Comparison of ENCODE assay signal across 8 cellular contexts in the genomic region with DNA sequence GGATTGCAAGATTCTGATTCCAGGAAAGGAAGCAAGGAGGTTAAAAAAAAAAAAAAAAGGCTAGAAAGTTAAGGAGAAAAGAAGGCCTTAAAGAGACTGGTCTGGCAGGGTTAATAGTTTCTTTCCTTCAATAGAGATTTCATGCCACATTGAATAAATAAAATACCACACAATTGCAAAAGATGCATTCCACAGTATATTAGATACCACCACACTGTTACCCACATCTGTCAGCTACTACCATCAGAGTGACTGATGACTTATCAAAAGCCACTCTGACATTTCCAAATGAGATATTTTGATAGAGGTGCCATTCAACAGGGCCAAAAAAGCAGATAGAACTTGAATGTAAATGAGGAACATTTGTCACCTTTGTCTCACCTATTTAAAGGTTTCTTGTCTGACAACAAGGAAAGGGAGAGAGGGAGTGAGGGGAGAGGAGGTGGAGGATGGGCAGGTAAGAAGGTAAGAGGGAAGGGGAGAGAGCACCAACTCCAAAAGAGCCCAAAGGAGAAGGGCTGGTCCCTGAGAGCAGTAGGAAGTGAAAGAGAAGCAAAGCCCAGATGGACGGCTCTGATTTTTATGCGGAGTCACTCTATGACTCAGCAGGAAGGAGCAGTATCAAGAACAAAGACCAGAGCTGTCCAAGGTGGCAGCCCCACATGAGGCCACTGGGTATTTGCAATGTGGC. TPM values are rescaled to one million over a fixed set of nuclear protein-coding genes. Genes with fewer than 3 reads are reported as not detected.
DNase-seq lines count a peak whose midpoint lies in the region; ATAC-seq and TF ChIP-seq lines count a peak whose summit lies in the region.

No MANE protein-coding gene starts in this region.

- intact Hi-C loops in PC-3 (cut with micrococcal nuclease): loop anchor here (1.0 to 2.0 kb wide), 2 partner anchors 80 to 190 kb away; no protein-coding TSS in a partner anchor
- intact Hi-C loops in psoas muscle (cut with DNase I): no loop called here
- intact Hi-C loops in esophagus muscularis mucosa (cut with DNase I): no loop called here

- TF ChIP-seq CTCF in PC-3 (conservative IDR thresholded peaks at IDR 0.05; ENCODE audit: low read depth, low read length): no peak
- no peak for TF ChIP-seq CTCF in psoas muscle (IDR thresholded peaks at IDR 0.05)
- no peak for TF ChIP-seq CTCF in osteocyte (IDR thresholded peaks at IDR 0.05)
- TF ChIP-seq CTCF in esophagus muscularis mucosa (IDR thresholded peaks at IDR 0.05): no peak

- 7 to 16% (median 13%) methylated on average over 2 of the region's 2 CpGs for WGBS in psoas muscle, 3 donors
- 47% methylated on average over 2 of the region's 2 CpGs for WGBS in esophagus muscularis mucosa

- H3K79me2 ChIP-seq in PC-3 (ENCODE audit: low read length): no peaks in the 10 kb centered on the region

- POLR2A ChIA-PET in PC-3 (lab: Charles Lee; ENCODE audit: unreplicated experiment): no interaction called here

- peak overlapping the region; percentile 4; the same call in 1 of the 2 replicates for H3K9ac ChIP-seq in PC-3 (ENCODE audit: low read length)

- no peak overlapping the region for H3K4me3 Mint-ChIP-seq in osteocyte (ENCODE audit: unreplicated experiment)

- H3F3A ChIP-seq in PC-3 (ENCODE audit: low read length, unreplicated experiment): no peaks in the 10 kb centered on the region

- peaks cover 3% of the 10 kb centered on the region for H3K4me1 Mint-ChIP-seq in osteocyte (ENCODE audit: unreplicated experiment)

- TF ChIP-seq POLR2A in esophagus muscularis mucosa (IDR thresholded peaks at IDR 0.05; ENCODE audit: low read depth): no peak

- H3K27me3 Mint-ChIP-seq in osteocyte (ENCODE audit: unreplicated experiment): peaks cover 40% of the 10 kb centered on the region

- H3K36me3 Mint-ChIP-seq in osteocyte (ENCODE audit: unreplicated experiment): no peaks in the 10 kb centered on the region

- H3K9me3 ChIP-seq in PC-3 (ENCODE audit: low read length) (no peaks in the 10 kb centered on the region), psoas muscle (no peaks in the 10 kb centered on the region), esophagus muscularis mucosa (no peaks in the 10 kb centered on the region)

- CTCF ChIA-PET in PC-3 (lab: Charles Lee): no interaction called here

- BruUV-seq in PC-3 (replicated peaks; lab: Mats Ljungman, UMichigan): no TSS peak

- H3K36me3 ChIP-seq in PC-3 (ENCODE audit: low read depth, low read length): no peaks in the 10 kb centered on the region
- no peaks in the 10 kb centered on the region for H3K36me3 ChIP-seq in psoas muscle (ENCODE audit: insufficient read depth in 1 of 2, low read depth in 1 of 2)
- H3K36me3 ChIP-seq in esophagus muscularis mucosa: no peaks in the 10 kb centered on the region

- DNase-seq in CD1c-positive myeloid dendritic cell (ENCODE audit: extremely low spot score): peak; percentile 60
- DNase-seq in GM19238 (ENCODE audit: insufficient read length, low spot score): peak; percentile 58
- DNase-seq in PC-3: peak; percentile 94
- DNase-seq in epithelial cell of prostate (ENCODE audit: low read depth, low spot score): peak; percentile 14
- no peak for DNase-seq in psoas muscle
- no peak for DNase-seq in osteocyte (ENCODE audit: extremely low spot score, unreplicated experiment)
- no peak for DNase-seq in esophagus muscularis mucosa (ENCODE audit: extremely low spot score)
- no peak for DNase-seq in activated gamma-delta T cell treated with Interleukin-2 at 50 U/mL for 16 hours

- peak overlapping the region; percentile 29; the same call in 1 of the 2 replicates for H2AFZ ChIP-seq in PC-3 (ENCODE audit: low read length)

- H3K27ac ChIP-seq in PC-3 (ENCODE audit: low read length) (peak overlapping the region; percentile 63), epithelial cell of prostate (no peak overlapping the region), psoas muscle (no peak overlapping the region), esophagus muscularis mucosa (replicated peaks in 1 of 4) (no peak overlapping the region)

- no peak for TF ChIP-seq EP300 in esophagus muscularis mucosa (IDR thresholded peaks at IDR 0.05)

- H3K9me3 Mint-ChIP-seq in osteocyte (ENCODE audit: unreplicated experiment): no peaks in the 10 kb centered on the region

- H3K4me2 ChIP-seq in PC-3 (ENCODE audit: low read length): peak overlapping the region; percentile 65

- H4K20me1 ChIP-seq in PC-3 (ENCODE audit: low read length): no peaks in the 10 kb centered on the region

- H3K9me2 ChIP-seq in PC-3 (replicated peaks; ENCODE audit: low read length): no peaks in the 10 kb centered on the region

- H3K4me1 ChIP-seq in PC-3 (ENCODE audit: insufficient read depth, low read length) (peaks cover 10% of the 10 kb centered on the region), psoas muscle (no peaks in the 10 kb centered on the region), esophagus muscularis mucosa (peaks cover 0 to 43% (median 22%) of the 10 kb centered on the region in 4 donors)

- ATAC-seq in PC-3 (peak; percentile 96), psoas muscle (peak in 3 of 4 donors; percentile 48 to 64 (median 60))

- no peak overlapping the region for H3K27ac Mint-ChIP-seq in osteocyte (ENCODE audit: unreplicated experiment)

- H3K27me3 ChIP-seq in PC-3 (ENCODE audit: low read length): no peaks in the 10 kb centered on the region
- H3K27me3 ChIP-seq in psoas muscle (ENCODE audit: insufficient read depth in 3 of 3, low read length in 2 of 3): peaks cover 0 to 9% (median 2%) of the 10 kb centered on the region in 3 donors
- H3K27me3 ChIP-seq in esophagus muscularis mucosa: no peaks in the 10 kb centered on the region

- H3K4me3 ChIP-seq in PC-3 (ENCODE audit: low read length) (peak overlapping the region; percentile 15; the same call in 1 of the 2 replicates), psoas muscle (no peak overlapping the region), esophagus muscularis mucosa (no peak overlapping the region)

RNA-seq across cellular contexts. Expression of a gene that starts 38.3 kb away (rescaled TPM):
- total RNA-seq in PC-3 (2014; rRNA removed) (5.0 and 9.0 TPM in 2 replicates), psoas muscle (1 to 10 TPM in 2 of 4 donors, under 1 TPM in 2; 0.93 to 2.2 (median 1.0) TPM), osteocyte (not detected in 2 replicates), esophagus muscularis mucosa (10 to 100 TPM in 1 of 4 donors, 1 to 10 TPM in 3; 3.6 to 15.2 (median 5.0) TPM)
- polyA plus RNA-seq in psoas muscle: under 1 TPM; 0.71 to 0.94 (median 0.81) TPM

Comparison
In these comparisons a context has a peak if more than half of its experiments do, and no peak if none do; other contexts are left out.
1. DNase-seq: peak in CD1c-positive myeloid dendritic cell (single experiment), GM19238 (single experiment), PC-3 (single experiment) and epithelial cell of prostate (single experiment); none in psoas muscle (0 of 2), osteocyte (single experiment), esophagus muscularis mucosa (single experiment) and activated gamma-delta T cell treated with Interleukin-2 at 50 U/mL for 16 hours (single experiment).